In the genomic region with DNA sequence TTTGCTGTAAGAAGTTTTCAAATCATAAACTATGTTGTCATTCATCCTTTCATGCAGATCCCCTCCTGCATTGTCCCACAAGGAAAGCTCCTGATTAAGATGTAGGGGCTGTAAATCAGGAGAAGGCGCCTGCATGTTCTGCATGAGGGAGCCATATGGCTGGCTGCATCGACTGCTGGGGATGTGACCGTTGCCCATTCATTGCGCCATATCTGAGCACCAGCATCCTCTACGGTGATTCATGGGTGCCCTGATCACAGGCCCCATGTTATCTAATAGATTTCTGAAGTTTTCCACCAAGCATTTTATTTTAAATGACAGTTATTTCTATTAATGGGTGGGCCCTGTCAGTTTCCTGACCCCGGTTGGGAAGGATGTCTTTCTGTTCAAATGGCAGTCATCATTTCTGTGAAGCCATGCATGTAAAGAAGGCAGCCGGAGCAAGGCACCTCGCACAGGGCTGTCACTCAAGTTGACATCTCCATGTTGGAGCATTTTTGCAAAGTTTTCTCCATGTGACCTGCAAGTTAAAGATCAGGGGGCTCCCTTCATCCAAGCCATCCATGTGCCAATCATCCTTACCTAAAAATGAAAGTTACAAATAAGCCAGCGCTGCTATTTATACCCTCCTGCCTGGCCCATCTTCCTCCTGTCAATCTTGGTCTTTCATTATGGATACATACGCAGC, we compare ENCODE assay signal across 16 cellular contexts.
"Had no signal": no experiment of that assay in that cellular context is flagged by ENCODE, and none has a peak within 500 bp of the region (broad histone marks: within the 10 kb centered on the region; RNA-seq: fewer than 3 reads in every experiment).

No MANE protein-coding gene starts in this region.

- DNase-seq: cerebellar nuclear complex; effector memory CD8-positive, alpha-beta T cell; esophagus squamous epithelium; foreskin melanocyte; head of caudate nucleus; left colon; naive thymus-derived CD8-positive, alpha-beta T cell; occipital lobe; pancreas; right cardiac atrium; small intestine; stimulated activated CD4-positive, alpha-beta T cell treated with anti-CD3 and anti-CD28 coated beads, Interleukin-4, amount 100 ng/mL, for 1 hour; stimulated activated CD8-positive, alpha-beta memory T cell treated with anti-CD3 and anti-CD28 coated beads, Interleukin-4, amount 100 ng/mL, for 48 hours had no signal

- H3K27me3 ChIP-seq: pancreas, tibial nerve had no signal

- H3K4me3 ChIP-seq: esophagus squamous epithelium, hepatocyte, pancreas, tibial nerve had no signal

- H3K36me3 ChIP-seq: esophagus squamous epithelium, pancreas, tibial nerve had no signal

- H3K9me3 ChIP-seq: pancreas had no signal

- H3K27ac ChIP-seq: esophagus squamous epithelium, hepatocyte, pancreas, tibial nerve had no signal

- H3K79me2 ChIP-seq: hepatocyte had no signal

- H3K4me1 ChIP-seq: esophagus squamous epithelium, pancreas, tibial nerve had no signal

- H3K4me2 ChIP-seq: hepatocyte had no signal

- ATAC-seq: effector memory CD8-positive, alpha-beta T cell; left colon; naive thymus-derived CD8-positive, alpha-beta T cell; pancreas; right cardiac atrium; stimulated activated memory B cell treated with anti-CD40 and anti-IgM and Interleukin-4, amounts not matched to agents 10 μg/mL and 1 μg/mL and 100 μg/mL, for 72 hours had no signal

- H2AFZ ChIP-seq: hepatocyte had no signal
